1 cellular context compared by ENCODE assay signal in genomic region chr3:53354945-53355498, GRCh38.
TF ChIP-seq lines count a peak whose summit lies in the region.

No MANE protein-coding gene starts in this region.

TF ChIP-seq in HCT116, 20 proteins besides CTCF, POLR2A, EP300 and RAD21 (continued from another document):
- no peak for TF ChIP-seq ZBTB33 (IDR thresholded peaks at IDR 0.05; ENCODE audit: extremely low read depth, insufficient replicate concordance, low read length)
- no peak for TF ChIP-seq FOSL1 (IDR thresholded peaks at IDR 0.05; ENCODE audit: low read depth)
- TF ChIP-seq SRF (IDR thresholded peaks at IDR 0.05; ENCODE audit: low read depth), result no peak
- TF ChIP-seq CBX3 (IDR thresholded peaks at IDR 0.05; ENCODE audit: low read depth), result no peak
- no peak for TF ChIP-seq JUND (IDR thresholded peaks at IDR 0.05)
- TF ChIP-seq EZH2phosphoT487 (IDR thresholded peaks at IDR 0.05; ENCODE audit: borderline replicate concordance), result no peak
- TF ChIP-seq SP1 (IDR thresholded peaks at IDR 0.05; ENCODE audit: low read depth), result no peak
- TF ChIP-seq CEBPB (IDR thresholded peaks at IDR 0.05; ENCODE audit: low read depth), result no peak
- no peak for TF ChIP-seq YY1 (IDR thresholded peaks at IDR 0.05; ENCODE audit: extremely low read depth, insufficient replicate concordance, low read depth, low read length)
- TF ChIP-seq ZNF274 (IDR thresholded peaks at IDR 0.05; ENCODE audit: low read depth, low read length), result no peak
- TF ChIP-seq SIN3A (IDR thresholded peaks at IDR 0.05; ENCODE audit: low read depth), result no peak
- no peak for TF ChIP-seq ELF1 (IDR thresholded peaks at IDR 0.05; ENCODE audit: borderline replicate concordance, low read depth)
- no peak for TF ChIP-seq ZFX (IDR thresholded peaks at IDR 0.05)
- no peak for TF ChIP-seq EGR1 (IDR thresholded peaks at IDR 0.05; ENCODE audit: low read depth)
- TF ChIP-seq TCF7L2 (IDR thresholded peaks at IDR 0.05; ENCODE audit: borderline replicate concordance, extremely low read depth, insufficient read depth, insufficient read length), result no peak
